Comparison of ENCODE assay signal across 10 cellular contexts in genomic region chr14:24397639-24398297, GRCh38. TPM values are rescaled to one million over a fixed set of nuclear protein-coding genes. Genes with fewer than 3 reads are reported as not detected.
DNase-seq lines count a peak whose midpoint lies in the region; ATAC-seq, FAIRE-seq and TF ChIP-seq lines count a peak whose summit lies in the region.
"Had no signal": no experiment of that assay in that cellular context is flagged by ENCODE, and none has a peak within 500 bp of the region (broad histone marks: within the 10 kb centered on the region; RNA-seq: fewer than 3 reads in every experiment).

No MANE protein-coding gene starts in this region.

- no peak overlapping the region; the same call in 2 of the 3 replicates for H2BK15ac ChIP-seq in IMR-90 (ENCODE audit: low read depth, low read length)

- H3K9me3 ChIP-seq in IMR-90 (ENCODE audit: control insufficient read depth, insufficient read depth, low read length): no peaks in the 10 kb centered on the region
- no peaks in the 10 kb centered on the region for H3K9me3 ChIP-seq in colonic mucosa
- H3K9me3 ChIP-seq in naive thymus-derived CD4-positive, alpha-beta T cell (ENCODE audit: control insufficient read depth in 2 of 3, low read length in 3 of 3): no peaks in the 10 kb centered on the region
- no peaks in the 10 kb centered on the region for H3K9me3 ChIP-seq in thyroid gland

- peaks cover 0 to 18% (median 15%) of the 10 kb centered on the region in 7 donors for H3K4me1 Mint-ChIP-seq in naive thymus-derived CD4-positive, alpha-beta T cell

- peak overlapping the region; percentile 55 for H2AFZ ChIP-seq in IMR-90 (replicated peaks; ENCODE audit: low read length, poor library complexity)

- H3K27me3 Mint-ChIP-seq in naive thymus-derived CD4-positive, alpha-beta T cell: peaks cover 0 to 54% (median 8%) of the 10 kb centered on the region in 5 donors

- intact Hi-C loops in IMR-90 (cut with micrococcal nuclease) (loop anchor here (2.0 kb wide), 1 partner anchor 31 kb away; no protein-coding TSS in a partner anchor), colonic mucosa (cut with DNase I) (no loop called here), thyroid gland (cut with DNase I) (no loop called here)
- intact Hi-C loops in naive thymus-derived CD4-positive, alpha-beta T cell (cut with micrococcal nuclease): no loop called here

- no peak for TF ChIP-seq CTCF in IMR-90 (conservative IDR thresholded peaks at IDR 0.05; ENCODE audit: low read depth, low read length)
- no peak for TF ChIP-seq CTCF in colonic mucosa (IDR thresholded peaks at IDR 0.05)
- no peak for TF ChIP-seq CTCF in thyroid gland (IDR thresholded peaks at IDR 0.05)

- H4K5ac ChIP-seq in IMR-90 (ENCODE audit: low read depth, low read length): no peak overlapping the region; the same call in 1 of the 2 replicates

- peaks cover 0 to 8% of the 10 kb centered on the region in 2 experiments; a peak in 1 of 4 replicates for H3K79me1 ChIP-seq in IMR-90 (ENCODE audit: low read depth in 1 of 2, low read length in 2 of 2)

- H3K23ac ChIP-seq in IMR-90 (ENCODE audit: low read depth, low read length): 0 out of 2 replicates have a peak overlapping the region, but pooled peaks have one; percentile 46

- CTCF ChIA-PET in IMR-90 (lab: Yijun Ruan, JAX): interaction anchor here (1.1 kb wide), 1 partner anchor 34 kb away, joined by 6 read pairs; no protein-coding TSS in a partner anchor
- CTCF ChIA-PET in naive thymus-derived CD4-positive, alpha-beta T cell (lab: Charles Lee): no interaction called here

- TF ChIP-seq RAD21 in IMR-90 (IDR thresholded peaks at IDR 0.05; ENCODE audit: low read length): no peak

- H3K14ac ChIP-seq in IMR-90 (replicated peaks; ENCODE audit: low read depth, low read length): 0 out of 2 replicates have a peak overlapping the region, but pooled peaks have one; percentile 7

- TF ChIP-seq POLR2A in IMR-90 (IDR thresholded peaks at IDR 0.05; ENCODE audit: low read depth, low read length): no peak
- TF ChIP-seq POLR2A in thyroid gland (IDR thresholded peaks at IDR 0.05): no peak
- no peak for TF ChIP-seq POLR2A in GM12891 (IDR thresholded peaks at IDR 0.05; ENCODE audit: low read depth, low read length)

- no TSS peak for BruUV-seq in IMR-90 (replicated peaks; lab: Mats Ljungman, UMichigan)

- dilution Hi-C loops in IMR-90 (cut with HindIII; ENCODE audit: low sequenced_read_pairs, unreplicated experiment): no loop called here

- H3K27ac Mint-ChIP-seq in naive thymus-derived CD4-positive, alpha-beta T cell: peak overlapping the region in 1 of 9 donors; percentile 32

- peak overlapping the region; percentile 38; the same call in 1 of the 2 replicates for H2BK120ac ChIP-seq in IMR-90 (ENCODE audit: low read depth, low read length)

- no peak for FAIRE-seq in GM12891 (lab: Jason Lieb, UNC)

- H3K4me1 ChIP-seq in IMR-90 (ENCODE audit: control insufficient read depth, insufficient read depth, low read length) (peaks cover 14% of the 10 kb centered on the region), colonic mucosa (peaks cover 12% of the 10 kb centered on the region), thyroid gland (peaks cover 34 to 45% of the 10 kb centered on the region in 2 donors)
- H3K4me1 ChIP-seq in naive thymus-derived CD4-positive, alpha-beta T cell (ENCODE audit: control insufficient read depth in 2 of 2, insufficient read depth in 2 of 2, low read length in 2 of 2): peaks cover 0 to 5% of the 10 kb centered on the region in 2 donors

- peak overlapping the region in 1 of 2 experiments; percentile 77; a peak in 2 of 4 replicates for H4K8ac ChIP-seq in IMR-90 (ENCODE audit: low read depth in 2 of 2, low read length in 2 of 2)

- peak overlapping the region; percentile 41; the same call in 1 of the 2 replicates for H3K18ac ChIP-seq in IMR-90 (ENCODE audit: low read depth, low read length)

- H3K36me3 ChIP-seq in IMR-90 (ENCODE audit: control insufficient read depth, insufficient read depth, low read length) (no peaks in the 10 kb centered on the region), colonic mucosa (no peaks in the 10 kb centered on the region), thyroid gland (no peaks in the 10 kb centered on the region)
- H3K36me3 ChIP-seq in naive thymus-derived CD4-positive, alpha-beta T cell (ENCODE audit: control insufficient read depth in 2 of 3, insufficient read depth in 3 of 3, low read length in 3 of 3): no peaks in the 10 kb centered on the region

- H3K9me3 Mint-ChIP-seq in naive thymus-derived CD4-positive, alpha-beta T cell: no peaks in the 10 kb centered on the region

- ATAC-seq in IMR-90 (ENCODE audit: low read depth): no peak
- no peak for ATAC-seq in naive thymus-derived CD4-positive, alpha-beta T cell
- no peak for ATAC-seq in activated CD4-positive, CD25-positive, alpha-beta regulatory T cell treated with anti-CD3 and anti-CD28 coated beads, Interleukin-2, amount 50 U/mL, for 24 hours

- peak overlapping the region; percentile 81; the same call in 1 of the 2 replicates for H2AK5ac ChIP-seq in IMR-90 (ENCODE audit: low read depth, low read length)

- H3K4me3 ChIP-seq in IMR-90 (ENCODE audit: insufficient read depth, low read depth, low read length): no peak overlapping the region
- H3K4me3 ChIP-seq in colonic mucosa: no peak overlapping the region
- H3K4me3 ChIP-seq in naive thymus-derived CD4-positive, alpha-beta T cell (ENCODE audit: low read length): no peak overlapping the region
- no peak overlapping the region for H3K4me3 ChIP-seq in thyroid gland (replicated peaks in 1 of 3)

- WGBS in IMR-90 (ENCODE audit: extremely low coverage in 2 of 2, insufficient read length in 1 of 2), 2 experiments: no CpG with 5 or more reads among the region's 6 CpGs
- WGBS in thyroid gland, 2 donors: 62 to 70% methylated on average over 5 to 6 of the region's 6 CpGs

- H3K4ac ChIP-seq in IMR-90 (ENCODE audit: low read depth, low read length): peak overlapping the region; percentile 59

- H4K91ac ChIP-seq in IMR-90 (ENCODE audit: insufficient read depth, low read depth, low read length): peak overlapping the region; percentile 41; the same call in 1 of the 2 replicates

- H3K27ac ChIP-seq in IMR-90 (ENCODE audit: insufficient read depth, low read length) (no peak overlapping the region), colonic mucosa (peak overlapping the region; percentile 66), thyroid gland (peak overlapping the region in 2 of 3 donors; percentile 77 to 83)
- H3K27ac ChIP-seq in naive thymus-derived CD4-positive, alpha-beta T cell (ENCODE audit: low read depth, low read length): no peak overlapping the region
- H3K27ac ChIP-seq: KMS-11 had no signal

- in situ Hi-C loops in IMR-90 (cut with MboI; ENCODE audit: low sequenced_read_pairs): no loop called here

- no peak overlapping the region; the same call in 1 of the 2 replicates for H3K9ac ChIP-seq in IMR-90 (ENCODE audit: low read depth, low read length)
- H3K9ac ChIP-seq in colonic mucosa (ENCODE audit: low read depth in 2 of 2, low read length in 2 of 2): peak overlapping the region in 1 of 2 donors; percentile 62
- H3K9ac ChIP-seq: KMS-11 had no signal

- DNase-seq in IMR-90: no peak
- DNase-seq in colonic mucosa: no peak
- DNase-seq in naive thymus-derived CD4-positive, alpha-beta T cell: no peak
- DNase-seq in thyroid gland: no peak
- DNase-seq in GM12891 (ENCODE audit: insufficient read length, low spot score): no peak
- no peak for DNase-seq in NCI-H2029 treated with DMSO at 0.1 percent for 48 hours (lab: John Stamatoyannopoulos, UW)
- DNase-seq: activated gamma-delta T cell, NCI-H226 had no signal

- POLR2A ChIA-PET in IMR-90 (lab: Charles Lee; ENCODE audit: unreplicated experiment): no interaction called here
- POLR2A ChIA-PET in naive thymus-derived CD4-positive, alpha-beta T cell (lab: Charles Lee): no interaction called here

- no peaks in the 10 kb centered on the region; the same call in 1 of the 2 replicates for H3K9me1 ChIP-seq in IMR-90 (ENCODE audit: insufficient read depth, low read length)

- no peak overlapping the region for H2BK20ac ChIP-seq in IMR-90 (ENCODE audit: low read depth, low read length)

- H4K20me1 ChIP-seq in IMR-90 (ENCODE audit: insufficient read depth, low read length): no peaks in the 10 kb centered on the region

- H3K27me3 ChIP-seq in IMR-90 (ENCODE audit: control insufficient read depth, insufficient read depth, low read length) (no peaks in the 10 kb centered on the region), colonic mucosa (no peaks in the 10 kb centered on the region), thyroid gland (no peaks in the 10 kb centered on the region)
- no peaks in the 10 kb centered on the region for H3K27me3 ChIP-seq in naive thymus-derived CD4-positive, alpha-beta T cell (ENCODE audit: control insufficient read depth in 2 of 2, insufficient read depth in 2 of 2, low read length in 2 of 2)

- peak overlapping the region; percentile 70 for H2AK9ac ChIP-seq in IMR-90 (replicated peaks; ENCODE audit: low read depth, low read length, poor library complexity)

- H3K56ac ChIP-seq in IMR-90 (ENCODE audit: extremely low read depth, insufficient read depth, low read length): no peak overlapping the region

- no peak overlapping the region for H2BK5ac ChIP-seq in IMR-90 (ENCODE audit: low read depth, low read length, poor library complexity, severe bottlenecking)

- no peaks in the 10 kb centered on the region for H3K36me3 Mint-ChIP-seq in naive thymus-derived CD4-positive, alpha-beta T cell

- peak overlapping the region; percentile 80; the same call in 1 of the 2 replicates for H3K4me2 ChIP-seq in IMR-90 (ENCODE audit: low read depth, low read length)
- H3K4me2 ChIP-seq: KMS-11 had no signal

- H3K4me3 Mint-ChIP-seq in naive thymus-derived CD4-positive, alpha-beta T cell: peak overlapping the region in 9 of 10 donors; percentile 2 to 73 (median 45)

RNA-seq across cellular contexts. Expression of gene NYNRIN, which starts 1.0 kb away (rescaled TPM):
- total RNA-seq in IMR-90 (2012; rRNA removed) (1.7 and 2.2 TPM in 2 replicates), colonic mucosa (10 to 100 TPM; 13.0 to 26.7 TPM), thyroid gland (10 to 100 TPM; 11.7 to 19.9 (median 12.3) TPM)
- polyA plus RNA-seq in IMR-90 (2012; rRNA removed): 5.3 and 5.4 TPM in 2 replicates
- 2.7 and 4.6 TPM in 2 replicates for polyA plus RNA-seq in IMR-90 (2012; cell fraction: cytosol; rRNA removed)
- 10.7 and 11.1 TPM in 2 replicates for polyA plus RNA-seq in IMR-90 (2012; cell fraction: nucleus; rRNA removed; ENCODE audit: low replicate concordance)
- total RNA-seq in naive thymus-derived CD4-positive, alpha-beta T cell: 1 to 10 TPM in 1 of 5 experiments, under 1 TPM in 4; 0.08 to 1.3 (median 0.11) TPM
- not detected for polyA plus RNA-seq in naive thymus-derived CD4-positive, alpha-beta T cell
- 0.03 TPM for polyA plus RNA-seq in GM12891 (2012; ENCODE audit: low read depth, missing spikeins)

RNA-seq across cellular contexts. Expression of gene NFATC4, which starts 29.8 kb away (rescaled TPM):
- total RNA-seq in IMR-90 (2012; rRNA removed): 13.6 and 15.6 TPM in 2 replicates
- 35.8 and 38.4 TPM in 2 replicates for polyA plus RNA-seq in IMR-90 (2012; rRNA removed)
- 19.7 and 21.1 TPM in 2 replicates for polyA plus RNA-seq in IMR-90 (2012; cell fraction: cytosol; rRNA removed)
- polyA plus RNA-seq in IMR-90 (2012; cell fraction: nucleus; rRNA removed; ENCODE audit: low replicate concordance): 286 and 363 TPM in 2 replicates
- 10 to 100 TPM; 11.2 to 24.0 TPM for total RNA-seq in colonic mucosa
- total RNA-seq in naive thymus-derived CD4-positive, alpha-beta T cell: not detected
- polyA plus RNA-seq in naive thymus-derived CD4-positive, alpha-beta T cell: not detected
- 10 to 100 TPM; 19.4 to 41.3 (median 38.6) TPM for total RNA-seq in thyroid gland
- 28.6 TPM for polyA plus RNA-seq in GM12891 (2012; ENCODE audit: low read depth, missing spikeins)

RNA-seq across cellular contexts. Expression of gene CBLN3, which starts 31.7 kb away (rescaled TPM):
- 0.56 and 0.72 TPM in 2 replicates for total RNA-seq in IMR-90 (2012; rRNA removed)
- 3.9 and 4.5 TPM in 2 replicates for polyA plus RNA-seq in IMR-90 (2012; rRNA removed)
- 2.7 and 2.9 TPM in 2 replicates for polyA plus RNA-seq in IMR-90 (2012; cell fraction: cytosol; rRNA removed)
- polyA plus RNA-seq in IMR-90 (2012; cell fraction: nucleus; rRNA removed; ENCODE audit: low replicate concordance): 27.9 and 42.0 TPM in 2 replicates
- total RNA-seq in colonic mucosa: 1 to 10 TPM; 1.8 to 2.0 TPM
- total RNA-seq in naive thymus-derived CD4-positive, alpha-beta T cell: 10 to 100 TPM in 1 of 5 experiments, 1 to 10 TPM in 4; 2.0 to 13.9 (median 2.9) TPM
- polyA plus RNA-seq in naive thymus-derived CD4-positive, alpha-beta T cell: under 1 TPM in 1 of 2 donors, not detected in 1; 0.24 TPM
- 1 to 10 TPM; 1.7 to 3.4 (median 2.3) TPM for total RNA-seq in thyroid gland
- 9.0 TPM for polyA plus RNA-seq in GM12891 (2012; ENCODE audit: low read depth, missing spikeins)

RNA-seq across cellular contexts. Expression of gene KHNYN, which starts 32.0 kb away (rescaled TPM):
- total RNA-seq in IMR-90 (2012; rRNA removed) (22.8 and 24.4 TPM in 2 replicates), colonic mucosa (10 to 100 TPM; 82.6 to 90.4 TPM), thyroid gland (10 to 100 TPM; 46.9 to 75.0 (median 48.3) TPM)
- 16.1 and 18.9 TPM in 2 replicates for polyA plus RNA-seq in IMR-90 (2012; rRNA removed)
- polyA plus RNA-seq in IMR-90 (2012; cell fraction: cytosol; rRNA removed): 9.2 and 9.4 TPM in 2 replicates
- polyA plus RNA-seq in IMR-90 (2012; cell fraction: nucleus; rRNA removed; ENCODE audit: low replicate concordance): 44.0 and 53.0 TPM in 2 replicates
- total RNA-seq in naive thymus-derived CD4-positive, alpha-beta T cell: 100 to 1,000 TPM in 4 of 5 experiments, 10 to 100 TPM in 1; 96.9 to 139 (median 129) TPM
- 10 to 100 TPM; 12.7 to 18.9 TPM for polyA plus RNA-seq in naive thymus-derived CD4-positive, alpha-beta T cell
- 25.1 TPM for polyA plus RNA-seq in GM12891 (2012; ENCODE audit: low read depth, missing spikeins)

RNA-seq across cellular contexts. Expression of gene SDR39U1, which starts 44.8 kb away (rescaled TPM):
- total RNA-seq in IMR-90 (2012; rRNA removed) (5.0 and 7.5 TPM in 2 replicates), colonic mucosa (10 to 100 TPM; 32.5 to 40.9 TPM), thyroid gland (10 to 100 TPM; 35.1 to 75.6 (median 49.2) TPM)
- 46.3 and 50.4 TPM in 2 replicates for polyA plus RNA-seq in IMR-90 (2012; rRNA removed)
- polyA plus RNA-seq in IMR-90 (2012; cell fraction: cytosol; rRNA removed): 32.8 and 36.4 TPM in 2 replicates
- polyA plus RNA-seq in IMR-90 (2012; cell fraction: nucleus; rRNA removed; ENCODE audit: low replicate concordance): 229 and 384 TPM in 2 replicates
- 100 to 1,000 TPM in 2 of 5 experiments, 10 to 100 TPM in 3; 64.7 to 137 (median 96.2) TPM for total RNA-seq in naive thymus-derived CD4-positive, alpha-beta T cell
- 100 to 1,000 TPM in 1 of 2 donors, 10 to 100 TPM in 1; 91.8 to 104 TPM for polyA plus RNA-seq in naive thymus-derived CD4-positive, alpha-beta T cell
- 54.5 TPM for polyA plus RNA-seq in GM12891 (2012; ENCODE audit: low read depth, missing spikeins)

Comparison
In these comparisons a context has a peak if more than half of its experiments do, and no peak if none do; other contexts are left out.
1. H3K27ac ChIP-seq: peak in colonic mucosa (single experiment) and thyroid gland (2 of 3); none in IMR-90 (single experiment) and naive thymus-derived CD4-positive, alpha-beta T cell (single experiment).
2. RNA of gene NFATC4, which starts 29.8 kb away (total RNA-seq): 19.4 to 41.3 TPM in thyroid gland, 11.2 to 24.0 TPM in colonic mucosa and 13.6 to 15.6 TPM in IMR-90; not detected in naive thymus-derived CD4-positive, alpha-beta T cell; every median in the first group is over 10 times any median in the second.